Comparison of ENCODE assay signal across 8 cellular contexts in the genomic region with DNA sequence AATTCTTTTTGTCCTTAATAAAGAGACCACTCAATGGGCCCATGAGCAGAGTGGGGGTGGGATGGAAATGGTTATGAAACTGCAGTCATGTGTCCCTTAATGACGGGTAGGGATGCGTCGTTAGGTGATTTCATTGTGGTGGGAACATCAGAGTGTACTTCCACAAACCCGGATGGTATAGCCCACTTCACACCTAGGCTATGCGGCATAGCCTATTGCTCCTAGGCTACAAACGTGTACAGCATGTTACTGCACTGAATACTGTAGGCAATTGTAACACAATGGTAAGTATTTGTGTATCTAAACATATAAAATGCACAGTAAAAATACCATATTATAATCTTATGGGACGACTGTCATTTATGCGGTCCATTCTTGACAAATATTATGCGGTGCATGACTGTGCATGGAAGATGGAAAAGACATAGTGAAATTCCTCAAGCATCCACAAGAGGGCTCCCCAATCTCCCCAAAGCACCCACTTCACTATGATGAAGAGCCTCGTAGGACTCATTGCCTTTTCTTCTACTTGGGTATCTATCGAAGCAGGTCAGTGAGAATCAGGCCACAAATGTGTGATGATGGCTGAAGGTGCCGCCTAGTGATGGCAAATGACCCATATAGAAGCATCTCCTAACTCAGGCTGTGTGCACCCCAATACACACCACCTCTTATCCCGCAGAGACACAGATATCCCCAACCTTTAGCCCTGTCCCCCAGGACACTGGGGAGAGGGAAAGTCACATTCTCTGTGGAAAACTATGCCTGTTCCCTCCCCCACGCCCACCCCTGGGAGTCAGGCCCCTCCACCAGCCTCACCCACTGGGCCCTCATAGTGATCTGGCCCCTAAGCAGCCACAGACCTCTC. TPM values are rescaled to one million over a fixed set of nuclear protein-coding genes. Genes with fewer than 3 reads are reported as not detected.
A peak's percentile ranks its signal among the peaks of the same experiment; 100 is the strongest.
DNase-seq lines count a peak whose midpoint lies in the region; ATAC-seq and TF ChIP-seq lines count a peak whose summit lies in the region.

No MANE protein-coding gene starts in this region.

- POLR2A ChIA-PET in activated CD4-positive, alpha-beta T cell treated with anti-CD3 and anti-CD28 coated beads, Interleukin-2, amount 10 ng/mL, durations not matched to agents 7 days and 5 days (lab: Charles Lee) = no interaction called here

- H3K4me1 Mint-ChIP-seq in activated CD4-positive, alpha-beta T cell treated with anti-CD3 and anti-CD28 coated beads, Interleukin-2, amount 10 ng/mL, durations not matched to agents 7 days and 5 days = no peaks in the 10 kb centered on the region
- H3K4me1 Mint-ChIP-seq in progenitor cell of endocrine pancreas (ENCODE audit: low read depth) = no peaks in the 10 kb centered on the region

- H3K27ac Mint-ChIP-seq in activated CD4-positive, alpha-beta T cell treated with anti-CD3 and anti-CD28 coated beads, Interleukin-2, amount 10 ng/mL, durations not matched to agents 7 days and 5 days = no peak overlapping the region
- H3K27ac Mint-ChIP-seq in progenitor cell of endocrine pancreas = no peak overlapping the region

- CTCF ChIA-PET in activated CD4-positive, alpha-beta T cell treated with anti-CD3 and anti-CD28 coated beads, Interleukin-2, amount 10 ng/mL, durations not matched to agents 7 days and 5 days (lab: Charles Lee) = interaction anchor here (0.5 kb wide), 1 partner anchor 43 kb away, joined by 3 read pairs; no protein-coding TSS in a partner anchor

- no peaks in the 10 kb centered on the region for H3K9me3 Mint-ChIP-seq in activated CD4-positive, alpha-beta T cell treated with anti-CD3 and anti-CD28 coated beads, Interleukin-2, amount 10 ng/mL, durations not matched to agents 7 days and 5 days
- no peaks in the 10 kb centered on the region for H3K9me3 Mint-ChIP-seq in progenitor cell of endocrine pancreas (ENCODE audit: low read depth)

- no peaks in the 10 kb centered on the region for H3K36me3 Mint-ChIP-seq in activated CD4-positive, alpha-beta T cell treated with anti-CD3 and anti-CD28 coated beads, Interleukin-2, amount 10 ng/mL, durations not matched to agents 7 days and 5 days (ENCODE audit: low read depth)
- no peaks in the 10 kb centered on the region for H3K36me3 Mint-ChIP-seq in progenitor cell of endocrine pancreas (ENCODE audit: insufficient read depth)

- ATAC-seq in omental fat pad (ENCODE audit: low FRiP score) (no peak), HG02571 (IDR thresholded peaks at IDR 0.05; ENCODE audit: unreplicated experiment) (no peak)

- peaks cover 31% of the 10 kb centered on the region for H3K27me3 Mint-ChIP-seq in activated CD4-positive, alpha-beta T cell treated with anti-CD3 and anti-CD28 coated beads, Interleukin-2, amount 10 ng/mL, durations not matched to agents 7 days and 5 days
- peaks cover 76% of the 10 kb centered on the region for H3K27me3 Mint-ChIP-seq in progenitor cell of endocrine pancreas

- TF ChIP-seq CTCF in AG10803 (conservative IDR thresholded peaks at IDR 0.05; ENCODE audit: low read length) (peak; percentile 81), GM12872 (IDR thresholded peaks at IDR 0.05; ENCODE audit: insufficient read depth, low read depth, low read length) (peak; percentile 81), progenitor cell of endocrine pancreas (IDR thresholded peaks at IDR 0.05; ENCODE audit: unreplicated experiment) (peak; percentile 66), omental fat pad (IDR thresholded peaks at IDR 0.05) (no peak)

- H3K4me3 Mint-ChIP-seq in activated CD4-positive, alpha-beta T cell treated with anti-CD3 and anti-CD28 coated beads, Interleukin-2, amount 10 ng/mL, durations not matched to agents 7 days and 5 days = no peak overlapping the region
- no peak overlapping the region for H3K4me3 Mint-ChIP-seq in progenitor cell of endocrine pancreas (ENCODE audit: low read depth)

- H3K4me3 ChIP-seq in AG10803 (ENCODE audit: low read length) = no peak overlapping the region

- peak; percentile 46 for DNase-seq in AG10803 (ENCODE audit: low read depth)
- DNase-seq in NCI-H2171 treated with DMSO at 0.1 percent for 48 hours (lab: John Stamatoyannopoulos, UW) = peak; percentile 48
- peak; percentile 52 for DNase-seq in activated CD4-positive, alpha-beta T cell treated with anti-CD3 and anti-CD28 coated beads, Interleukin-2, amount 10 ng/mL, durations not matched to agents 7 days and 5 days
- DNase-seq in fibroblast of gingiva (ENCODE audit: low read depth) = peak; percentile 21
- DNase-seq in progenitor cell of endocrine pancreas (ENCODE audit: low spot score, unreplicated experiment) = no peak
- no peak for DNase-seq in omental fat pad (ENCODE audit: low spot score)

RNA-seq across cellular contexts. Expression of a gene that starts 43.5 kb away (rescaled TPM):
- 10 to 100 TPM; 13.8 to 16.0 TPM for total RNA-seq in activated CD4-positive, alpha-beta T cell treated with anti-CD3 and anti-CD28 coated beads, Interleukin-2, amount 10 ng/mL, durations not matched to agents 7 days and 5 days
- total RNA-seq in progenitor cell of endocrine pancreas (not detected in 2 replicates), omental fat pad (1 to 10 TPM in 3 of 4 donors, under 1 TPM in 1; 0.46 to 4.6 (median 2.0) TPM)

RNA-seq across cellular contexts. Expression of a gene that starts 45.0 kb away (rescaled TPM):
- 10 to 100 TPM; 40.8 to 43.8 TPM for total RNA-seq in activated CD4-positive, alpha-beta T cell treated with anti-CD3 and anti-CD28 coated beads, Interleukin-2, amount 10 ng/mL, durations not matched to agents 7 days and 5 days
- total RNA-seq in progenitor cell of endocrine pancreas = 20.5 and 26.2 TPM in 2 replicates
- total RNA-seq in omental fat pad = 10 to 100 TPM in 1 of 4 donors, 1 to 10 TPM in 3; 2.6 to 13.9 (median 4.6) TPM

RNA-seq across cellular contexts. Expression of a gene that starts 54.8 kb away (rescaled TPM):
- 10 to 100 TPM; 46.9 to 51.9 TPM for total RNA-seq in activated CD4-positive, alpha-beta T cell treated with anti-CD3 and anti-CD28 coated beads, Interleukin-2, amount 10 ng/mL, durations not matched to agents 7 days and 5 days
- total RNA-seq in progenitor cell of endocrine pancreas (41.1 and 44.1 TPM in 2 replicates), omental fat pad (10 to 100 TPM; 23.1 to 50.5 (median 36.8) TPM)

RNA-seq across cellular contexts. Expression of a gene that starts 54.9 kb away (rescaled TPM):
- total RNA-seq in activated CD4-positive, alpha-beta T cell treated with anti-CD3 and anti-CD28 coated beads, Interleukin-2, amount 10 ng/mL, durations not matched to agents 7 days and 5 days = 1 to 10 TPM in 1 of 2 experiments, under 1 TPM in 1; 0.79 to 1.4 TPM
- 1.3 and 1.7 TPM in 2 replicates for total RNA-seq in progenitor cell of endocrine pancreas
- under 1 TPM in 1 of 4 donors, not detected in 3; 0.24 TPM for total RNA-seq in omental fat pad

Comparison
In these comparisons a context has a peak if more than half of its experiments do, and no peak if none do; other contexts are left out.
1. DNase-seq: peak in AG10803 (single experiment), NCI-H2171 treated with DMSO at 0.1 percent for 48 hours (single experiment), activated CD4-positive, alpha-beta T cell treated with anti-CD3 and anti-CD28 coated beads, Interleukin-2, amount 10 ng/mL, durations not matched to agents 7 days and 5 days (single experiment) and fibroblast of gingiva (single experiment); none in progenitor cell of endocrine pancreas (single experiment) and omental fat pad (single experiment).
2. CTCF ChIP-seq: peak in AG10803 (single experiment), GM12872 (single experiment) and progenitor cell of endocrine pancreas (single experiment); none in omental fat pad (0 of 3).